In the genomic region with DNA sequence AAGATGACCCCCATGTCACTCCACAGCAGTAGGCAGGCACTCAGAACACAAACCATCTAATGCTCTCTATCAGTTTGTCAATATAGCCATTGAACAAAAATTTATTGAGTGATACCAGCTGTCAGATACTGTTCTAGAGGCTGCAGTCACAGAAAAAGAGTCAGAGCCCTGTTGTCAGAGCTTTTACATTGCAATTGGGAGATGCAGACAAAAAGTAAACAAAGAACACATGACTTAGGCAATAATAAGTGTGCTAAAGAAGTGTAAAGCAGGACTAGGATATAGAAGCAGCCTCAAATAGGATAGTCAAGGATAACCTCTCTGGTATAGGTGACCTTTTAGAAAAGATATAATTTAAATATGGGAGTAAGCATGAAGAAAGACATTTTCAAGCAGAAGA, we compare ENCODE assay signal across 26 cellular contexts. TPM values are rescaled to one million over a fixed set of nuclear protein-coding genes. Genes with fewer than 3 reads are reported as not detected.
DNase-seq lines count a peak whose midpoint lies in the region; ATAC-seq, FAIRE-seq and TF ChIP-seq lines count a peak whose summit lies in the region.
"Had no signal": no experiment of that assay in that cellular context is flagged by ENCODE, and none has a peak within 500 bp of the region (broad histone marks: within the 10 kb centered on the region; RNA-seq: fewer than 3 reads in every experiment).

No MANE protein-coding gene starts in this region.

- ATAC-seq in HepG2 (peak; percentile 31; the same call in 1 of the 3 replicates), right lobe of liver (no peak)
- ATAC-seq: A549 had no signal

- H3K27ac ChIP-seq in HepG2 (ENCODE audit: extremely low read length, insufficient read depth, low read length) (no peak overlapping the region), right lobe of liver (no peak overlapping the region), hepatocyte (no peak overlapping the region), substantia nigra (ENCODE audit: low read depth, low read length, poor library complexity, severe bottlenecking) (no peak overlapping the region)
- H3K27ac ChIP-seq: A549; BLaER1 treated with 17β-estradiol and CSF1 and Interleukin-3, amounts not matched to agents 10 nM and 100 nM had no signal

- H3K27me3 ChIP-seq in HepG2 (ENCODE audit: control insufficient read depth in 1 of 2, insufficient read depth in 2 of 2, low read length in 2 of 2): no peaks in the 10 kb centered on the region
- H3K27me3 ChIP-seq in right lobe of liver: no peaks in the 10 kb centered on the region
- no peaks in the 10 kb centered on the region for H3K27me3 ChIP-seq in hepatocyte
- H3K27me3 ChIP-seq: BE2C; BLaER1 treated with 17β-estradiol and CSF1 and Interleukin-3, amounts not matched to agents 10 nM and 100 nM had no signal

- no peaks in the 10 kb centered on the region for H3K9me2 ChIP-seq in hepatocyte (replicated peaks; ENCODE audit: insufficient read depth)

- H3K9me3 ChIP-seq in HepG2 (ENCODE audit: low read length) (peaks cover 6% of the 10 kb centered on the region), right lobe of liver (no peaks in the 10 kb centered on the region), hepatocyte (ENCODE audit: low read depth) (no peaks in the 10 kb centered on the region)
- H3K9me3 ChIP-seq: A549, BE2C, HAP-1 had no signal

- no peak for TF ChIP-seq CTCF in HepG2 (CRISPR knock-in tag; IDR thresholded peaks at IDR 0.05)
- no peak for TF ChIP-seq CTCF in right lobe of liver (IDR thresholded peaks at IDR 0.05)
- TF ChIP-seq CTCF in hepatocyte (IDR thresholded peaks at IDR 0.05; ENCODE audit: poor library complexity): no peak

- no peaks in the 10 kb centered on the region for H3K36me3 ChIP-seq in HepG2 (replicated peaks in 1 of 2; ENCODE audit: control insufficient read depth in 1 of 2, insufficient read depth in 2 of 2, low read length in 2 of 2)
- no peaks in the 10 kb centered on the region for H3K36me3 ChIP-seq in right lobe of liver
- H3K36me3 ChIP-seq in hepatocyte (replicated peaks; ENCODE audit: insufficient read depth, low read depth): no peaks in the 10 kb centered on the region
- H3K36me3 ChIP-seq: BE2C; BLaER1 treated with 17β-estradiol and CSF1 and Interleukin-3, amounts not matched to agents 10 nM and 100 nM; HAP-1 had no signal

- H3K4me3 ChIP-seq in HepG2 (replicated peaks in 1 of 3; ENCODE audit: insufficient read depth in 1 of 3, low read depth in 2 of 3, low read length in 3 of 3): no peak overlapping the region
- no peak overlapping the region for H3K4me3 ChIP-seq in right lobe of liver
- H3K4me3 ChIP-seq in hepatocyte: no peak overlapping the region
- H3K4me3 ChIP-seq: A549; BLaER1 treated with 17β-estradiol and CSF1 and Interleukin-3, amounts not matched to agents 10 nM and 100 nM; HAP-1 had no signal

- no peak for DNase-seq in HepG2 (ENCODE audit: low spot score)
- DNase-seq in right lobe of liver: no peak
- DNase-seq in hepatocyte (ENCODE audit: low spot score): no peak
- DNase-seq in retina: peak; percentile 3
- DNase-seq in substantia nigra (lab: John Stamatoyannopoulos, UW): no peak
- DNase-seq in medulla oblongata (ENCODE audit: extremely low spot score): no peak
- DNase-seq: 8988T; ACHN; AML-193; BE2C; Calu3; CD4-positive, alpha-beta T cell; CD8-positive, alpha-beta memory T cell; DMS53; DMS79 treated with DMSO at 0.1 percent for 48 hours; GF-D8; GOT3; HFFc6 had no signal

- H3K79me2 ChIP-seq in HepG2 (ENCODE audit: insufficient read depth, low read length): no peaks in the 10 kb centered on the region
- no peaks in the 10 kb centered on the region for H3K79me2 ChIP-seq in hepatocyte

- TF ChIP-seq EP300 in HepG2 (IDR thresholded peaks at IDR 0.05; ENCODE audit: low read depth in 2 of 2, low read length in 2 of 2) (no peak), HepG2 (CRISPR knock-in tag; IDR thresholded peaks at IDR 0.05; ENCODE audit: borderline replicate concordance) (no peak)

- intact Hi-C loops in HepG2 (cut with micrococcal nuclease; ENCODE audit: unreplicated experiment): no loop called here
- intact Hi-C loops in right lobe of liver (cut with DNase I): no loop called here

- H3K4me1 ChIP-seq in HepG2 (ENCODE audit: insufficient read depth, low read length): peaks cover 7% of the 10 kb centered on the region
- no peaks in the 10 kb centered on the region for H3K4me1 ChIP-seq in right lobe of liver
- H3K4me1 ChIP-seq in hepatocyte (ENCODE audit: insufficient read depth): no peaks in the 10 kb centered on the region
- H3K4me1 ChIP-seq: A549; BE2C; BLaER1 treated with 17β-estradiol and CSF1 and Interleukin-3, amounts not matched to agents 10 nM and 100 nM had no signal

- no peak overlapping the region for H3K9ac ChIP-seq in HepG2 (ENCODE audit: insufficient read depth, low read depth, low read length)
- H3K9ac ChIP-seq: BLaER1 treated with 17β-estradiol and CSF1 and Interleukin-3, amounts not matched to agents 10 nM and 100 nM had no signal

- POLR2A ChIA-PET in HepG2 (lab: Yijun Ruan, JAX): no interaction called here

- no peak for TF ChIP-seq RAD21 in HepG2 (CRISPR knock-in tag; IDR thresholded peaks at IDR 0.05)

- TF ChIP-seq POLR2A in HepG2 (IDR thresholded peaks at IDR 0.05; ENCODE audit: insufficient read depth in 1 of 2, low read depth in 2 of 2, low read length in 2 of 2) (no peak), right lobe of liver (IDR thresholded peaks at IDR 0.05) (no peak)

- H3K4me2 ChIP-seq in HepG2 (ENCODE audit: low read depth, low read length): no peak overlapping the region
- H3K4me2 ChIP-seq in hepatocyte: no peak overlapping the region
- H3K4me2 ChIP-seq: A549; BLaER1 treated with 17β-estradiol and CSF1 and Interleukin-3, amounts not matched to agents 10 nM and 100 nM had no signal

- no peak overlapping the region for H2AFZ ChIP-seq in HepG2 (ENCODE audit: low read length)
- peak overlapping the region; percentile 2 for H2AFZ ChIP-seq in hepatocyte

- no TSS peak for BruUV-seq in HepG2 (replicated peaks; lab: Mats Ljungman, UMichigan)

- H4K20me1 ChIP-seq in HepG2 (ENCODE audit: insufficient read depth, low read length) (no peaks in the 10 kb centered on the region), hepatocyte (ENCODE audit: insufficient read depth, poor library complexity, severe bottlenecking) (no peaks in the 10 kb centered on the region)
- H4K20me1 ChIP-seq: BLaER1 treated with 17β-estradiol and CSF1 and Interleukin-3, amounts not matched to agents 10 nM and 100 nM had no signal

- CTCF ChIA-PET in HepG2 (lab: Yijun Ruan, JAX; ENCODE audit: low intra/inter-chr PET ratio, low total read pairs): no interaction called here

- no peak for FAIRE-seq in HepG2 (lab: Jason Lieb, UNC)
- FAIRE-seq: A549, GM12891, H54 had no signal

- in situ Hi-C loops in HepG2 (cut with HindIII; ENCODE audit: extremely low pct_ligation_motif_present, low pct_unique_long_range_greater_than_20kb): no loop called here

RNA-seq across cellular contexts. Expression of a gene that starts 8.9 kb away (rescaled TPM):
- total RNA-seq in HepG2 (2016; rRNA removed; fragmentation: Illumina TruSeq; extraction: Trizol): not detected in 2 replicates
- total RNA-seq in HepG2 (2016; cell fraction: cytosol; rRNA removed; fragmentation: Illumina TruSeq; extraction: Trizol; ENCODE audit: low read depth): not detected in 2 replicates
- 0.39 TPM in 1 of 2 replicates, not detected in the other for total RNA-seq in HepG2 (2016; cell fraction: insoluble cytoplasmic fraction; rRNA removed; fragmentation: Illumina TruSeq; extraction: Trizol)
- total RNA-seq in HepG2 (2016; cell fraction: membrane; rRNA removed; fragmentation: Illumina TruSeq; extraction: Trizol): not detected in 2 replicates
- not detected in 2 replicates for total RNA-seq in HepG2 (2016; cell fraction: nucleus; rRNA removed; fragmentation: Illumina TruSeq; extraction: Trizol)
- polyA plus RNA-seq in HepG2 (2011; rRNA removed): 0.21 TPM in 1 of 2 replicates, not detected in the other
- polyA plus RNA-seq in HepG2 (2011; cell fraction: cytosol; rRNA removed): not detected in 2 replicates
- polyA plus RNA-seq in HepG2 (2011; cell fraction: nucleus; rRNA removed): not detected in 2 replicates
- polyA plus RNA-seq in HepG2 (2012): not detected in 2 replicates
- polyA plus RNA-seq in HepG2 (2016; cell fraction: cytosol; fragmentation: Illumina TruSeq; extraction: Trizol; ENCODE audit: low read depth): not detected in 2 replicates
- polyA plus RNA-seq in HepG2 (2016; cell fraction: insoluble cytoplasmic fraction; fragmentation: Illumina TruSeq; extraction: Trizol; ENCODE audit: low read depth): not detected in 2 replicates
- not detected in 2 replicates for polyA plus RNA-seq in HepG2 (2016; cell fraction: membrane; fragmentation: Illumina TruSeq; extraction: Trizol; ENCODE audit: low read depth)
- not detected in 2 replicates for polyA plus RNA-seq in HepG2 (2016; cell fraction: nucleus; fragmentation: Illumina TruSeq; extraction: Trizol; ENCODE audit: insufficient read depth, low read depth)
- not detected in 2 replicates for polyA minus RNA-seq in HepG2 (2011; rRNA and poly(A)+ RNA removed; ENCODE audit: low replicate concordance)
- not detected in 2 replicates for polyA minus RNA-seq in HepG2 (2011; cell fraction: cytosol; rRNA and poly(A)+ RNA removed)
- not detected in 2 replicates for polyA minus RNA-seq in HepG2 (2011; cell fraction: nucleus; rRNA and poly(A)+ RNA removed)
- not detected for total RNA-seq in right lobe of liver
- not detected in 2 replicates for total RNA-seq in hepatocyte
- not detected in 2 replicates for polyA plus RNA-seq in hepatocyte
- total RNA-seq: Calu3; CD4-positive, alpha-beta T cell; CD8-positive, alpha-beta memory T cell; Daoy; G401; HFFc6 had no signal
- polyA plus RNA-seq: A549; CD14-positive monocyte; CD8-positive, alpha-beta memory T cell had no signal

RNA-seq across cellular contexts. Expression of a gene that starts 30.9 kb away (rescaled TPM):
- total RNA-seq in HepG2 (2016; rRNA removed; fragmentation: Illumina TruSeq; extraction: Trizol): not detected in 2 replicates
- not detected in 2 replicates for total RNA-seq in HepG2 (2016; cell fraction: cytosol; rRNA removed; fragmentation: Illumina TruSeq; extraction: Trizol; ENCODE audit: low read depth)
- total RNA-seq in HepG2 (2016; cell fraction: insoluble cytoplasmic fraction; rRNA removed; fragmentation: Illumina TruSeq; extraction: Trizol): not detected in 2 replicates
- total RNA-seq in HepG2 (2016; cell fraction: membrane; rRNA removed; fragmentation: Illumina TruSeq; extraction: Trizol): not detected in 2 replicates
- not detected in 2 replicates for total RNA-seq in HepG2 (2016; cell fraction: nucleus; rRNA removed; fragmentation: Illumina TruSeq; extraction: Trizol)
- polyA plus RNA-seq in HepG2 (2011; rRNA removed): not detected in 2 replicates
- not detected in 2 replicates for polyA plus RNA-seq in HepG2 (2011; cell fraction: cytosol; rRNA removed)
- polyA plus RNA-seq in HepG2 (2011; cell fraction: nucleus; rRNA removed): not detected in 2 replicates
- not detected in 2 replicates for polyA plus RNA-seq in HepG2 (2012)
- polyA plus RNA-seq in HepG2 (2016; cell fraction: cytosol; fragmentation: Illumina TruSeq; extraction: Trizol; ENCODE audit: low read depth): not detected in 2 replicates
- not detected in 2 replicates for polyA plus RNA-seq in HepG2 (2016; cell fraction: insoluble cytoplasmic fraction; fragmentation: Illumina TruSeq; extraction: Trizol; ENCODE audit: low read depth)
- polyA plus RNA-seq in HepG2 (2016; cell fraction: membrane; fragmentation: Illumina TruSeq; extraction: Trizol; ENCODE audit: low read depth): not detected in 2 replicates
- polyA plus RNA-seq in HepG2 (2016; cell fraction: nucleus; fragmentation: Illumina TruSeq; extraction: Trizol; ENCODE audit: insufficient read depth, low read depth): not detected in 2 replicates
- not detected in 2 replicates for polyA minus RNA-seq in HepG2 (2011; rRNA and poly(A)+ RNA removed; ENCODE audit: low replicate concordance)
- polyA minus RNA-seq in HepG2 (2011; cell fraction: cytosol; rRNA and poly(A)+ RNA removed): not detected in 2 replicates
- polyA minus RNA-seq in HepG2 (2011; cell fraction: nucleus; rRNA and poly(A)+ RNA removed): not detected in 2 replicates
- not detected for total RNA-seq in right lobe of liver
- not detected in 2 replicates for total RNA-seq in hepatocyte
- not detected in 2 replicates for polyA plus RNA-seq in hepatocyte
- total RNA-seq: Calu3; CD4-positive, alpha-beta T cell; CD8-positive, alpha-beta memory T cell; Daoy; G401; HFFc6 had no signal
- polyA plus RNA-seq: A549; CD14-positive monocyte; CD8-positive, alpha-beta memory T cell had no signal
